Comparison of ENCODE assay signal across 1 cellular context in genomic region chr12:69352904-69353303, GRCh38.
TF ChIP-seq lines count a peak whose summit lies in the region.

No MANE protein-coding gene starts in this region.

TF ChIP-seq in HepG2, 621 proteins besides CTCF, POLR2A, EP300 and RAD21 (continued from another document):
- TF ChIP-seq, protein P1, sequence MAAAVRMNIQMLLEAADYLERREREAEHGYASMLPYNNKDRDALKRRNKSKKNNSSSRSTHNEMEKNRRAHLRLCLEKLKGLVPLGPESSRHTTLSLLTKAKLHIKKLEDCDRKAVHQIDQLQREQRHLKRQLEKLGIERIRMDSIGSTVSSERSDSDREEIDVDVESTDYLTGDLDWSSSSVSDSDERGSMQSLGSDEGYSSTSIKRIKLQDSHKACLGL (CRISPR knock-in tag; IDR thresholded peaks at IDR 0.05) = no peak
- TF ChIP-seq SSRP1 (CRISPR knock-in tag; IDR thresholded peaks at IDR 0.05) = 0 out of 2 replicates have a peak, but pooled peaks have one; percentile 9
- TF ChIP-seq RBAK (CRISPR knock-in tag; IDR thresholded peaks at IDR 0.05) = no peak
- TF ChIP-seq RBM22 (optimal IDR thresholded peaks at IDR 0.05; ENCODE audit: low read length) = peak; percentile 9
- 0 out of 2 replicates have a peak, but pooled peaks have one; percentile 1 for TF ChIP-seq MBD4 (IDR thresholded peaks at IDR 0.05; ENCODE audit: borderline replicate concordance, low read length)
- no peak for TF ChIP-seq ZNF83 (CRISPR knock-in tag; IDR thresholded peaks at IDR 0.05; ENCODE audit: borderline replicate concordance)
- peak; percentile 49 for TF ChIP-seq POLR2AphosphoS5 (IDR thresholded peaks at IDR 0.05; ENCODE audit: low read depth, low read length)
TF ChIP-seq in HepG2: peak in this region for 6.
